ENCODE assay signal across 1 cellular context in the genomic region with DNA sequence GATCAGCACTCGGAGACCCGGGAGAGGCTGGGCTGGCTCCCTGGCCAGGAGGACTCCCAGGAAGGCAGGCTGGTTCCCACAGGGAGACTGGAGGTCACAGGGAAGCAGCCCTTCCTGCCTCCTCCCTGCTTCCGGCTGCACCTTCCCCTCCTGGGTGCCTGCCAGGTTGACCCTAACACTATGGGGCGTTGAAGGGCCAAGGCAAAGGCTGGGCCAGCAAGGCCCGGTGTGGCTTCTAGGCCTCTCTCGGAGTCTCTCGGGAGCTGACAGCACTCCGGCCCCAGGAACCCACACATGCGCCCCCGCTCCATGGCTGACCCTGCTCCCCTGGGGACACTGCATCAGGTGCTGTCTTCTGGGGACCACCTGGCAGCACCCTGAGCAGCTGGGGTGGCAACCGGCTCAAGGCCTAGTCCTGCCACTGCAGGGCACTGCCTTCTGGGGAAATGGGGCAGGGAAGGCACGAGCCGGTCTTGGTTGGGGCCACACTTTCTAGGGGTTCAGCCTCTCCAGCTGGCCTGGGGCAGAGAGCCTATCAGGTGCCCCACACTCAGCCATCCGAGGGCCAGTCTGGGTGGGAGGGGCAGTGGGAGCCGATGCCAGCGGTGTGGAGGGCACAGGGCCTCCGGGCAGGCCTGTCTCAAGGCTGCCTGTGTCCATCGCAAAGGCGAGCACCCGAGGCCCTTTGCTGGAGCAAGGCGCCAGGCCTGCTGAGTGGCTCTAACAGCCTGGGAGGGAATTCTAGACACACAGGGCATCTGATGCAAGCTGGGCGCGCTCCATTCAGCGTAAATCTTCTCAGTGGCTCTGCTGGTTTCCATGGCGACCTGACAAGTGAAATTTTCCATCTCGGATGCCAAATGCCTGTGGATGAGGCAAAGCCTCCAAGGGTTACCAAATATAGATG.
TF ChIP-seq lines count a peak whose summit lies in the region.

No MANE protein-coding gene starts in this region.

TF ChIP-seq in HepG2, 621 proteins besides CTCF, POLR2A, EP300 and RAD21 (continued from another document and continues in another):
- TF ChIP-seq, protein P1, sequence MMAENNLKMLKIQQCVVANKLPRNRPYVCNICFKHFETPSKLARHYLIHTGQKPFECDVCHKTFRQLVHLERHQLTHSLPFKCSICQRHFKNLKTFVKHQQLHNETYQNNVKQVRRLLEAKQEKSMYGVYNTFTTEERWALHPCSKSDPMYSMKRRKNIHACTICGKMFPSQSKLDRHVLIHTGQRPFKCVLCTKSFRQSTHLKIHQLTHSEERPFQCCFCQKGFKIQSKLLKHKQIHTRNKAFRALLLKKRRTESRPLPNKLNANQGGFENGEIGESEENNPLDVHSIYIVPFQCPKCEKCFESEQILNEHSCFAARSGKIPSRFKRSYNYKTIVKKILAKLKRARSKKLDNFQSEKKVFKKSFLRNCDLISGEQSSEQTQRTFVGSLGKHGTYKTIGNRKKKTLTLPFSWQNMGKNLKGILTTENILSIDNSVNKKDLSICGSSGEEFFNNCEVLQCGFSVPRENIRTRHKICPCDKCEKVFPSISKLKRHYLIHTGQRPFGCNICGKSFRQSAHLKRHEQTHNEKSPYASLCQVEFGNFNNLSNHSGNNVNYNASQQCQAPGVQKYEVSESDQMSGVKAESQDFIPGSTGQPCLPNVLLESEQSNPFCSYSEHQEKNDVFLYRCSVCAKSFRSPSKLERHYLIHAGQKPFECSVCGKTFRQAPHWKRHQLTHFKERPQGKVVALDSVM (CRISPR knock-in tag; IDR thresholded peaks at IDR 0.05), result 0 out of 2 replicates have a peak, but pooled peaks have one; percentile 32
- TF ChIP-seq SAP130 (CRISPR knock-in tag; IDR thresholded peaks at IDR 0.05; ENCODE audit: low read depth) (0 out of 2 replicates have a peak, but pooled peaks have one; percentile 4), RFX1 (IDR thresholded peaks at IDR 0.05) (0 out of 2 replicates have a peak, but pooled peaks have one; percentile 18), GABPB1 (CRISPR knock-in tag; IDR thresholded peaks at IDR 0.05) (peak; percentile 62), ZNF614 (CRISPR knock-in tag; IDR thresholded peaks at IDR 0.05; ENCODE audit: borderline replicate concordance) (peak; percentile 23; the same call in 1 of the 2 replicates), NR2F6 (IDR thresholded peaks at IDR 0.05) (0 out of 2 replicates have a peak, but pooled peaks have one; percentile 33), NR2F6 (CRISPR knock-in tag; IDR thresholded peaks at IDR 0.05) (peak; percentile 78), ZNF234 (CRISPR knock-in tag; conservative IDR thresholded peaks at IDR 0.05) (no peak), SMC3 (IDR thresholded peaks at IDR 0.05; ENCODE audit: low read length) (no peak), RXRB (CRISPR knock-in tag; IDR thresholded peaks at IDR 0.05; ENCODE audit: borderline replicate concordance) (peak; percentile 16; the same call in 1 of the 2 replicates), HNRNPL (IDR thresholded peaks at IDR 0.05; ENCODE audit: low read depth, low read length) (peak; percentile 72), RARA (CRISPR knock-in tag; IDR thresholded peaks at IDR 0.05) (peak; percentile 68)
- TF ChIP-seq, protein P2, sequence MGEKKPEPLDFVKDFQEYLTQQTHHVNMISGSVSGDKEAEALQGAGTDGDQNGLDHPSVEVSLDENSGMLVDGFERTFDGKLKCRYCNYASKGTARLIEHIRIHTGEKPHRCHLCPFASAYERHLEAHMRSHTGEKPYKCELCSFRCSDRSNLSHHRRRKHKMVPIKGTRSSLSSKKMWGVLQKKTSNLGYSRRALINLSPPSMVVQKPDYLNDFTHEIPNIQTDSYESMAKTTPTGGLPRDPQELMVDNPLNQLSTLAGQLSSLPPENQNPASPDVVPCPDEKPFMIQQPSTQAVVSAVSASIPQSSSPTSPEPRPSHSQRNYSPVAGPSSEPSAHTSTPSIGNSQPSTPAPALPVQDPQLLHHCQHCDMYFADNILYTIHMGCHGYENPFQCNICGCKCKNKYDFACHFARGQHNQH (CRISPR knock-in tag; IDR thresholded peaks at IDR 0.05), result peak; percentile 34; the same call in 1 of the 2 replicates
- TF ChIP-seq, protein P3, sequence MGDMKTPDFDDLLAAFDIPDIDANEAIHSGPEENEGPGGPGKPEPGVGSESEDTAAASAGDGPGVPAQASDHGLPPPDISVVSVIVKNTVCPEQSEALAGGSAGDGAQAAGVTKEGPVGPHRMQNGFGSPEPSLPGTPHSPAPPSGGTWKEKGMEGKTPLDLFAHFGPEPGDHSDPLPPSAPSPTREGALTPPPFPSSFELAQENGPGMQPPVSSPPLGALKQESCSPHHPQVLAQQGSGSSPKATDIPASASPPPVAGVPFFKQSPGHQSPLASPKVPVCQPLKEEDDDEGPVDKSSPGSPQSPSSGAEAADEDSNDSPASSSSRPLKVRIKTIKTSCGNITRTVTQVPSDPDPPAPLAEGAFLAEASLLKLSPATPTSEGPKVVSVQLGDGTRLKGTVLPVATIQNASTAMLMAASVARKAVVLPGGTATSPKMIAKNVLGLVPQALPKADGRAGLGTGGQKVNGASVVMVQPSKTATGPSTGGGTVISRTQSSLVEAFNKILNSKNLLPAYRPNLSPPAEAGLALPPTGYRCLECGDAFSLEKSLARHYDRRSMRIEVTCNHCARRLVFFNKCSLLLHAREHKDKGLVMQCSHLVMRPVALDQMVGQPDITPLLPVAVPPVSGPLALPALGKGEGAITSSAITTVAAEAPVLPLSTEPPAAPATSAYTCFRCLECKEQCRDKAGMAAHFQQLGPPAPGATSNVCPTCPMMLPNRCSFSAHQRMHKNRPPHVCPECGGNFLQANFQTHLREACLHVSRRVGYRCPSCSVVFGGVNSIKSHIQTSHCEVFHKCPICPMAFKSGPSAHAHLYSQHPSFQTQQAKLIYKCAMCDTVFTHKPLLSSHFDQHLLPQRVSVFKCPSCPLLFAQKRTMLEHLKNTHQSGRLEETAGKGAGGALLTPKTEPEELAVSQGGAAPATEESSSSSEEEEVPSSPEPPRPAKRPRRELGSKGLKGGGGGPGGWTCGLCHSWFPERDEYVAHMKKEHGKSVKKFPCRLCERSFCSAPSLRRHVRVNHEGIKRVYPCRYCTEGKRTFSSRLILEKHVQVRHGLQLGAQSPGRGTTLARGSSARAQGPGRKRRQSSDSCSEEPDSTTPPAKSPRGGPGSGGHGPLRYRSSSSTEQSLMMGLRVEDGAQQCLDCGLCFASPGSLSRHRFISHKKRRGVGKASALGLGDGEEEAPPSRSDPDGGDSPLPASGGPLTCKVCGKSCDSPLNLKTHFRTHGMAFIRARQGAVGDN (CRISPR knock-in tag; IDR thresholded peaks at IDR 0.05), result peak; percentile 83
- TF ChIP-seq, protein P4, sequence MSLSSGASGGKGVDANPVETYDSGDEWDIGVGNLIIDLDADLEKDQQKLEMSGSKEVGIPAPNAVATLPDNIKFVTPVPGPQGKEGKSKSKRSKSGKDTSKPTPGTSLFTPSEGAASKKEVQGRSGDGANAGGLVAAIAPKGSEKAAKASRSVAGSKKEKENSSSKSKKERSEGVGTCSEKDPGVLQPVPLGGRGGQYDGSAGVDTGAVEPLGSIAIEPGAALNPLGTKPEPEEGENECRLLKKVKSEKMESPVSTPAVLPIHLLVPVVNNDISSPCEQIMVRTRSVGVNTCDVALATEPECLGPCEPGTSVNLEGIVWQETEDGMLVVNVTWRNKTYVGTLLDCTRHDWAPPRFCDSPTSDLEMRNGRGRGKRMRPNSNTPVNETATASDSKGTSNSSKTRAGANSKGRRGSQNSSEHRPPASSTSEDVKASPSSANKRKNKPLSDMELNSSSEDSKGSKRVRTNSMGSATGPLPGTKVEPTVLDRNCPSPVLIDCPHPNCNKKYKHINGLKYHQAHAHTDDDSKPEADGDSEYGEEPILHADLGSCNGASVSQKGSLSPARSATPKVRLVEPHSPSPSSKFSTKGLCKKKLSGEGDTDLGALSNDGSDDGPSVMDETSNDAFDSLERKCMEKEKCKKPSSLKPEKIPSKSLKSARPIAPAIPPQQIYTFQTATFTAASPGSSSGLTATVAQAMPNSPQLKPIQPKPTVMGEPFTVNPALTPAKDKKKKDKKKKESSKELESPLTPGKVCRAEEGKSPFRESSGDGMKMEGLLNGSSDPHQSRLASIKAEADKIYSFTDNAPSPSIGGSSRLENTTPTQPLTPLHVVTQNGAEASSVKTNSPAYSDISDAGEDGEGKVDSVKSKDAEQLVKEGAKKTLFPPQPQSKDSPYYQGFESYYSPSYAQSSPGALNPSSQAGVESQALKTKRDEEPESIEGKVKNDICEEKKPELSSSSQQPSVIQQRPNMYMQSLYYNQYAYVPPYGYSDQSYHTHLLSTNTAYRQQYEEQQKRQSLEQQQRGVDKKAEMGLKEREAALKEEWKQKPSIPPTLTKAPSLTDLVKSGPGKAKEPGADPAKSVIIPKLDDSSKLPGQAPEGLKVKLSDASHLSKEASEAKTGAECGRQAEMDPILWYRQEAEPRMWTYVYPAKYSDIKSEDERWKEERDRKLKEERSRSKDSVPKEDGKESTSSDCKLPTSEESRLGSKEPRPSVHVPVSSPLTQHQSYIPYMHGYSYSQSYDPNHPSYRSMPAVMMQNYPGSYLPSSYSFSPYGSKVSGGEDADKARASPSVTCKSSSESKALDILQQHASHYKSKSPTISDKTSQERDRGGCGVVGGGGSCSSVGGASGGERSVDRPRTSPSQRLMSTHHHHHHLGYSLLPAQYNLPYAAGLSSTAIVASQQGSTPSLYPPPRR (CRISPR knock-in tag; IDR thresholded peaks at IDR 0.05; ENCODE audit: borderline replicate concordance), result 0 out of 2 replicates have a peak, but pooled peaks have one; percentile 9
- TF ChIP-seq, protein P5, sequence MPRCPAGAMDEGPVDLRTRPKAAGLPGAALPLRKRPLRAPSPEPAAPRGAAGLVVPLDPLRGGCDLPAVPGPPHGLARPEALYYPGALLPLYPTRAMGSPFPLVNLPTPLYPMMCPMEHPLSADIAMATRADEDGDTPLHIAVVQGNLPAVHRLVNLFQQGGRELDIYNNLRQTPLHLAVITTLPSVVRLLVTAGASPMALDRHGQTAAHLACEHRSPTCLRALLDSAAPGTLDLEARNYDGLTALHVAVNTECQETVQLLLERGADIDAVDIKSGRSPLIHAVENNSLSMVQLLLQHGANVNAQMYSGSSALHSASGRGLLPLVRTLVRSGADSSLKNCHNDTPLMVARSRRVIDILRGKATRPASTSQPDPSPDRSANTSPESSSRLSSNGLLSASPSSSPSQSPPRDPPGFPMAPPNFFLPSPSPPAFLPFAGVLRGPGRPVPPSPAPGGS (CRISPR knock-in tag; IDR thresholded peaks at IDR 0.05), result peak; percentile 62; the same call in 1 of the 2 replicates
- TF ChIP-seq, protein P6, sequence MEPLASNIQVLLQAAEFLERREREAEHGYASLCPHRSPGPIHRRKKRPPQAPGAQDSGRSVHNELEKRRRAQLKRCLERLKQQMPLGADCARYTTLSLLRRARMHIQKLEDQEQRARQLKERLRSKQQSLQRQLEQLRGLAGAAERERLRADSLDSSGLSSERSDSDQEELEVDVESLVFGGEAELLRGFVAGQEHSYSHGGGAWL (CRISPR knock-in tag; IDR thresholded peaks at IDR 0.05), result 0 out of 2 replicates have a peak, but pooled peaks have one; percentile 14
- TF ChIP-seq, protein P7, sequence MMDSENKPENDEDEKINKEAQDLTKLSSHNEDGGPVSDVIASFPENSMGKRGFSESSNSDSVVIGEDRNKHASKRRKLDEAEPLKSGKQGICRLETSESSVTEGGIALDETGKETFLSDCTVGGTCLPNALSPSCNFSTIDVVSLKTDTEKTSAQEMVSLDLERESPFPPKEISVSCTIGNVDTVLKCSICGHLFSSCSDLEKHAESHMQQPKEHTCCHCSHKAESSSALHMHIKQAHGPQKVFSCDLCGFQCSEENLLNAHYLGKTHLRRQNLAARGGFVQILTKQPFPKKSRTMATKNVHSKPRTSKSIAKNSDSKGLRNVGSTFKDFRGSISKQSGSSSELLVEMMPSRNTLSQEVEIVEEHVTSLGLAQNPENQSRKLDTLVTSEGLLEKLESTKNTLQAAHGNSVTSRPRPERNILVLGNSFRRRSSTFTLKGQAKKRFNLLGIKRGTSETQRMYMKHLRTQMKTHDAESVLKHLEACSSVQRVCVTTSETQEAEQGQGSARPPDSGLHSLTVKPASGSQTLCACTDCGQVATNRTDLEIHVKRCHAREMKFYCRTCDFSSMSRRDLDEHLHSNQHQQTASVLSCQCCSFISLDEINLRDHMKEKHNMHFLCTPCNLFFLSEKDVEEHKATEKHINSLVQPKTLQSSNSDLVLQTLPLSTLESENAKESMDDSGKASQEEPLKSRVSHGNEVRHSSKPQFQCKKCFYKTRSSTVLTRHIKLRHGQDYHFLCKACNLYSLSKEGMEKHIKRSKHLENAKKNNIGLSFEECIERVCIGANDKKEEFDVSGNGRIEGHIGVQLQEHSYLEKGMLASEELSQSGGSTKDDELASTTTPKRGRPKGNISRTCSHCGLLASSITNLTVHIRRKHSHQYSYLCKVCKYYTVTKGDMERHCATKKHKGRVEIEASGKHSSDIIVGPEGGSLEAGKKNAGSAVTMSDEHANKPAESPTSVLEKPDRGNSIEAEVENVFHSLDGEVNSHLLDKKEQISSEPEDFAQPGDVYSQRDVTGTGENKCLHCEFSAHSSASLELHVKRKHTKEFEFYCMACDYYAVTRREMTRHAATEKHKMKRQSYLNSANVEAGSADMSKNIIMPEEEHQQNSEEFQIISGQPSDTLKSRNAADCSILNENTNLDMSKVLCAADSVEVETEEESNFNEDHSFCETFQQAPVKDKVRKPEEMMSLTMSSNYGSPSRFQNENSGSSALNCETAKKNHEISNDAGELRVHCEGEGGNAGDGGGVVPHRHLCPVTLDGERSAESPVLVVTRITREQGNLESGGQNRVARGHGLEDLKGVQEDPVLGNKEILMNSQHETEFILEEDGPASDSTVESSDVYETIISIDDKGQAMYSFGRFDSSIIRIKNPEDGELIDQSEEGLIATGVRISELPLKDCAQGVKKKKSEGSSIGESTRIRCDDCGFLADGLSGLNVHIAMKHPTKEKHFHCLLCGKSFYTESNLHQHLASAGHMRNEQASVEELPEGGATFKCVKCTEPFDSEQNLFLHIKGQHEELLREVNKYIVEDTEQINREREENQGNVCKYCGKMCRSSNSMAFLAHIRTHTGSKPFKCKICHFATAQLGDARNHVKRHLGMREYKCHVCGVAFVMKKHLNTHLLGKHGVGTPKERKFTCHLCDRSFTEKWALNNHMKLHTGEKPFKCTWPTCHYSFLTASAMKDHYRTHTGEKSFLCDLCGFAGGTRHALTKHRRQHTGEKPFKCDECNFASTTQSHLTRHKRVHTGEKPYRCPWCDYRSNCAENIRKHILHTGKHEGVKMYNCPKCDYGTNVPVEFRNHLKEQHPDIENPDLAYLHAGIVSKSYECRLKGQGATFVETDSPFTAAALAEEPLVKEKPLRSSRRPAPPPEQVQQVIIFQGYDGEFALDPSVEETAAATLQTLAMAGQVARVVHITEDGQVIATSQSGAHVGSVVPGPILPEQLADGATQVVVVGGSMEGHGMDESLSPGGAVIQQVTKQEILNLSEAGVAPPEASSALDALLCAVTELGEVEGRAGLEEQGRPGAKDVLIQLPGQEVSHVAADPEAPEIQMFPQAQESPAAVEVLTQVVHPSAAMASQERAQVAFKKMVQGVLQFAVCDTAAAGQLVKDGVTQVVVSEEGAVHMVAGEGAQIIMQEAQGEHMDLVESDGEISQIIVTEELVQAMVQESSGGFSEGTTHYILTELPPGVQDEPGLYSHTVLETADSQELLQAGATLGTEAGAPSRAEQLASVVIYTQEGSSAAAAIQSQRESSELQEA (CRISPR knock-in tag; IDR thresholded peaks at IDR 0.05; ENCODE audit: not compliant biosample characterization), result peak; percentile 45
